Comparison of ENCODE assay signal across 8 cellular contexts in genomic region chr9:128192601-128193371, GRCh38. TPM values are rescaled to one million over a fixed set of nuclear protein-coding genes. Genes with fewer than 3 reads are reported as not detected.
DNase-seq lines count a peak whose midpoint lies in the region; ATAC-seq and TF ChIP-seq lines count a peak whose summit lies in the region.
"Had no signal": no experiment of that assay in that cellular context is flagged by ENCODE, and none has a peak within 500 bp of the region (broad histone marks: within the 10 kb centered on the region; RNA-seq: fewer than 3 reads in every experiment).

No MANE protein-coding gene starts in this region.

- peaks cover 13 to 33% of the 10 kb centered on the region in 2 donors for H3K4me1 Mint-ChIP-seq in stimulated activated naive B cell treated with anti-CD40 and anti-IgM and Interleukin-4, amounts not matched to agents 10 μg/mL and 1 μg/mL and 100 μg/mL, for 72 hours

- intact Hi-C loops in left lung (cut with DNase I): no loop called here

- peaks cover 9 to 21% of the 10 kb centered on the region in 2 donors for H3K36me3 Mint-ChIP-seq in stimulated activated naive B cell treated with anti-CD40 and anti-IgM and Interleukin-4, amounts not matched to agents 10 μg/mL and 1 μg/mL and 100 μg/mL, for 72 hours

- peaks cover 0 to 7% of the 10 kb centered on the region in 2 donors for H3K27me3 ChIP-seq in left lung

- ATAC-seq in left lung (peak; percentile 76), HG02678 (IDR thresholded peaks at IDR 0.05; ENCODE audit: unreplicated experiment) (no peak)
- peak in 1 of 2 donors; percentile 75 for ATAC-seq in stimulated activated naive B cell treated with anti-CD40 and anti-IgM and Interleukin-4, amounts not matched to agents 10 μg/mL and 1 μg/mL and 100 μg/mL, for 72 hours (replicated peaks)

- H3K9me3 Mint-ChIP-seq in stimulated activated naive B cell treated with anti-CD40 and anti-IgM and Interleukin-4, amounts not matched to agents 10 μg/mL and 1 μg/mL and 100 μg/mL, for 72 hours: no peaks in the 10 kb centered on the region
- H3K9me3 Mint-ChIP-seq: central memory CD8-positive, alpha-beta T cell had no signal

- peak; percentile 73 for DNase-seq in GM04503 (ENCODE audit: low read depth)
- DNase-seq in HT-29 (ENCODE audit: low spot score): peak; percentile 98
- peak; percentile 94 for DNase-seq in RWPE1 (ENCODE audit: low spot score)
- DNase-seq in choroid plexus epithelial cell (ENCODE audit: low read depth): peak; percentile 48
- peak; percentile 85 to 94 for DNase-seq in left lung
- no peak for DNase-seq in stimulated activated naive B cell treated with anti-CD40 and anti-IgM and Interleukin-4, amounts not matched to agents 10 μg/mL and 1 μg/mL and 100 μg/mL, for 72 hours

- no peak overlapping the region for H3K27ac Mint-ChIP-seq in stimulated activated naive B cell treated with anti-CD40 and anti-IgM and Interleukin-4, amounts not matched to agents 10 μg/mL and 1 μg/mL and 100 μg/mL, for 72 hours

- POLR2A ChIA-PET in RWPE1 (lab: Yijun Ruan, JAX; ENCODE audit: low non-redundant PET): interaction anchor here (0.6 to 0.7 kb wide), 4 partner anchors 9 to 178 kb away, joined by 3 to 5 read pairs (median 3); partner anchors contain the start of gene URM1

- H3K27me3 Mint-ChIP-seq in stimulated activated naive B cell treated with anti-CD40 and anti-IgM and Interleukin-4, amounts not matched to agents 10 μg/mL and 1 μg/mL and 100 μg/mL, for 72 hours: no peaks in the 10 kb centered on the region
- H3K27me3 Mint-ChIP-seq: central memory CD8-positive, alpha-beta T cell had no signal

- CTCF ChIA-PET in RWPE1 (lab: Yijun Ruan, JAX): interaction anchor here (0.5 to 1.8 kb wide), 6 partner anchors 15 to 618 kb away, joined by 3 to 8 read pairs (median 4); no protein-coding TSS in a partner anchor

- peak overlapping the region; percentile 32 to 78 for H3K4me3 Mint-ChIP-seq in stimulated activated naive B cell treated with anti-CD40 and anti-IgM and Interleukin-4, amounts not matched to agents 10 μg/mL and 1 μg/mL and 100 μg/mL, for 72 hours

- H3K27ac ChIP-seq in RWPE1: peak overlapping the region; percentile 89
- peak overlapping the region; percentile 72 to 85 for H3K27ac ChIP-seq in left lung

- H3K9me3 ChIP-seq in left lung: no peaks in the 10 kb centered on the region

- H3K4me3 ChIP-seq in choroid plexus epithelial cell (ENCODE audit: low read depth, low read length): peak overlapping the region; percentile 34
- H3K4me3 ChIP-seq in left lung: peak overlapping the region; percentile 17 to 84

- H3K4me1 ChIP-seq in left lung: peaks cover 7 to 32% of the 10 kb centered on the region in 2 donors

- H3K36me3 ChIP-seq in left lung: peaks cover 0 to 19% of the 10 kb centered on the region in 2 donors

- peak; percentile 23; the same call in 1 of the 2 replicates for TF ChIP-seq CTCF in RWPE1 (conservative IDR thresholded peaks at IDR 0.05; ENCODE audit: low read depth)
- TF ChIP-seq CTCF in choroid plexus epithelial cell (conservative IDR thresholded peaks at IDR 0.05; ENCODE audit: low read depth, low read length): no peak
- peak in 1 of 2 donors; percentile 25 for TF ChIP-seq CTCF in left lung (IDR thresholded peaks at IDR 0.05)

RNA-seq across cellular contexts. Expression of gene CIZ1, which starts 1.4 kb away (rescaled TPM):
- total RNA-seq in HT-29 (2014; rRNA removed; shearing (Covaris generic)): 99.1 and 99.9 TPM in 2 replicates
- total RNA-seq in left lung: 100 to 1,000 TPM; 102 to 115 TPM

RNA-seq across cellular contexts. Expression of gene DNM1, which starts 10.4 kb away (rescaled TPM):
- 83.8 and 87.7 TPM in 2 replicates for total RNA-seq in HT-29 (2014; rRNA removed; shearing (Covaris generic))
- total RNA-seq in left lung: 10 to 100 TPM in 1 of 2 donors, 1 to 10 TPM in 1; 9.0 to 17.2 TPM

RNA-seq across cellular contexts. Expression of gene BBLN, which starts 32.7 kb away (rescaled TPM):
- total RNA-seq in HT-29 (2014; rRNA removed; shearing (Covaris generic)): 439 and 565 TPM in 2 replicates
- total RNA-seq in left lung: 10 to 100 TPM; 38.4 to 66.0 TPM

RNA-seq across cellular contexts. Expression of gene LCN2, which starts 43.5 kb away (rescaled TPM):
- 221 and 241 TPM in 2 replicates for total RNA-seq in HT-29 (2014; rRNA removed; shearing (Covaris generic))
- total RNA-seq in left lung: 100 to 1,000 TPM in 1 of 2 donors, 10 to 100 TPM in 1; 37.7 to 155 TPM
